Comparison of ENCODE assay signal across 9 cellular contexts in the genomic region with DNA sequence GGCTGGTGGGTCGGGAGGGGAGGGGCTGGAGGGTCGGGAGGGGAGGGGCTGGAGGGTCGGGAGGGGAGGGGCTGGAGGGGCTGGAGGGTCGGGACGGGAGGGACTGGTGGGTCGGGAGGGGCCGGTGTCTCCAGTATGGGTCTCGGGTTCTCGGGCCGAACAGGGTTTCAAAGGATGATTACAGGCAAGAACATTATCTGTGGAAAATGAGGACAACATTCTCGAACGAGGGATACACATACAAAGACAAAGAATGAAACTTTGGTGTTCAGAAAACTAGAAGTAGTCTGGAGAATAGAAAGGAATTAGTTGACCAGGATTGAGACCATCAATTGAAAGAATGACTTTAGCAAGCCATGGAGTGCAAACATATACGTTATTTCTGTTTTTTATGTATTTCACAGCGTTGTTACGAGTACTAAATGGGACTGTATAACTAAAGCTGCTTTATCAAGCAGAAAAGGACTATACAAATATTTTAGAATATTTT. TPM values are rescaled to one million over a fixed set of nuclear protein-coding genes. Genes with fewer than 3 reads are reported as not detected.
DNase-seq lines count a peak whose midpoint lies in the region; ATAC-seq, FAIRE-seq and TF ChIP-seq lines count a peak whose summit lies in the region.
"Had no signal": no experiment of that assay in that cellular context is flagged by ENCODE, and none has a peak within 500 bp of the region (broad histone marks: within the 10 kb centered on the region; RNA-seq: fewer than 3 reads in every experiment).

No MANE protein-coding gene starts in this region.

- TF ChIP-seq RAD21 in HepG2 (CRISPR knock-in tag; IDR thresholded peaks at IDR 0.05): no peak

- POLR2A ChIA-PET in activated CD4-positive, alpha-beta T cell treated with anti-CD3 and anti-CD28 coated beads for 36 hours (lab: Charles Lee): interaction anchor here (0.6 kb wide), 1 partner anchor 536 kb away, joined by 5 read pairs; the partner anchor contains the start of gene IRF1
- POLR2A ChIA-PET in HepG2 (lab: Yijun Ruan, JAX): interaction anchor here (1.0 to 4.1 kb wide), 11 partner anchors 10 to 189 kb away, joined by 3 to 116 read pairs (median 9); partner anchors contain the start of genes AFF4 and HSPA4

- H3K4me1 ChIP-seq in adrenal gland (replicated peaks in 1 of 2): peaks cover 10 to 14% of the 10 kb centered on the region in 2 donors
- H3K4me1 ChIP-seq in HepG2 (ENCODE audit: insufficient read depth, low read length): peaks cover 59% of the 10 kb centered on the region
- H3K4me1 ChIP-seq in testis: no peaks in the 10 kb centered on the region

- no peaks in the 10 kb centered on the region for H3K27me3 Mint-ChIP-seq in activated CD4-positive, alpha-beta T cell treated with anti-CD3 and anti-CD28 coated beads for 36 hours

- intact Hi-C loops in activated CD4-positive, alpha-beta T cell treated with anti-CD3 and anti-CD28 coated beads for 36 hours (cut with DNase I, micrococcal nuclease): loop anchor here (1.0 to 2.0 kb wide), 6 partner anchors 25 to 978 kb away; partner anchors contain the start of genes AFF4 (in 2 of the 2), GDF9 (in 1 of the 2), KIF3A (in 1 of the 2) and UQCRQ (in 1 of the 2)
- intact Hi-C loops in adrenal gland (cut with DNase I) (loop anchor here in 1 of 2 donors (10.0 kb wide), 1 partner anchor 52 kb away; no protein-coding TSS in a partner anchor), HepG2 (cut with micrococcal nuclease; ENCODE audit: unreplicated experiment) (loop anchor here (1.0 kb wide), 1 partner anchor 25 kb away; no protein-coding TSS in a partner anchor), testis (cut with DNase I; ENCODE audit: low total_unique reads) (no loop called here)

- in situ Hi-C loops in HepG2 (cut with HindIII; ENCODE audit: extremely low pct_ligation_motif_present, low pct_unique_long_range_greater_than_20kb): no loop called here

- peaks cover 17% of the 10 kb centered on the region for H3K36me3 Mint-ChIP-seq in activated CD4-positive, alpha-beta T cell treated with anti-CD3 and anti-CD28 coated beads for 36 hours (ENCODE audit: low read depth)

- peak overlapping the region; percentile 46 for H2AFZ ChIP-seq in HepG2 (ENCODE audit: low read length)

- H4K20me1 ChIP-seq in HepG2 (ENCODE audit: insufficient read depth, low read length): no peaks in the 10 kb centered on the region

- no peaks in the 10 kb centered on the region for H3K9me3 Mint-ChIP-seq in activated CD4-positive, alpha-beta T cell treated with anti-CD3 and anti-CD28 coated beads for 36 hours (ENCODE audit: low read depth)

- H3K79me2 ChIP-seq in HepG2 (ENCODE audit: insufficient read depth, low read length): peaks cover 39% of the 10 kb centered on the region

- FAIRE-seq in HepG2 (lab: Jason Lieb, UNC): no peak
- FAIRE-seq: islet of Langerhans had no signal

- peak overlapping the region in 2 of 4 donors; percentile 72 to 98 for H3K4me3 ChIP-seq in adrenal gland
- peak overlapping the region; percentile 67 to 98 (median 71) for H3K4me3 ChIP-seq in HepG2 (replicated peaks in 1 of 3; ENCODE audit: insufficient read depth in 1 of 3, low read depth in 2 of 3, low read length in 3 of 3)
- H3K4me3 ChIP-seq in testis: peak overlapping the region; percentile 89 to 90

- H3K9me3 ChIP-seq in adrenal gland (replicated peaks in 1 of 3) (no peaks in the 10 kb centered on the region), HepG2 (ENCODE audit: low read length) (no peaks in the 10 kb centered on the region), testis (no peaks in the 10 kb centered on the region)

- peak overlapping the region; percentile 66 for H3K9ac ChIP-seq in HepG2 (ENCODE audit: insufficient read depth, low read depth, low read length)

- TF ChIP-seq EP300 in HepG2 (IDR thresholded peaks at IDR 0.05; ENCODE audit: low read depth in 2 of 2, low read length in 2 of 2) (no peak), HepG2 (CRISPR knock-in tag; IDR thresholded peaks at IDR 0.05; ENCODE audit: borderline replicate concordance) (no peak)

- H3K4me1 Mint-ChIP-seq in activated CD4-positive, alpha-beta T cell treated with anti-CD3 and anti-CD28 coated beads for 36 hours: peaks cover 17% of the 10 kb centered on the region

- H3K27ac ChIP-seq in adrenal gland (peak overlapping the region in 4 of 5 donors; percentile 38 to 98 (median 94)), HepG2 (ENCODE audit: extremely low read length, insufficient read depth, low read length) (peak overlapping the region; percentile 92), testis (peak overlapping the region; percentile 90 to 94)

- peak overlapping the region; percentile 94 for H3K4me3 Mint-ChIP-seq in activated CD4-positive, alpha-beta T cell treated with anti-CD3 and anti-CD28 coated beads for 36 hours

- H3K36me3 ChIP-seq in adrenal gland (replicated peaks in 1 of 2) (no peaks in the 10 kb centered on the region), HepG2 (replicated peaks in 1 of 2; ENCODE audit: control insufficient read depth in 1 of 2, insufficient read depth in 2 of 2, low read length in 2 of 2) (peaks cover 2 to 7% of the 10 kb centered on the region in 2 experiments; a peak in 3 of 5 replicates), testis (ENCODE audit: low read depth, missing control alignments) (no peaks in the 10 kb centered on the region)

- no peak for DNase-seq in activated CD4-positive, alpha-beta T cell treated with anti-CD3 and anti-CD28 coated beads for 36 hours
- no peak for DNase-seq in activated CD4-positive, alpha-beta T cell treated with anti-CD3 and anti-CD28 coated beads for 1 hour
- DNase-seq in adrenal gland (no peak), HepG2 (ENCODE audit: low spot score) (no peak), testis (no peak), AG08396 (ENCODE audit: low spot score) (no peak)
- DNase-seq in effector CD8-positive, alpha-beta T cell (lab: John Stamatoyannopoulos, UW): no peak

- TF ChIP-seq POLR2A in adrenal gland (IDR thresholded peaks at IDR 0.05): no peak
- TF ChIP-seq POLR2A in HepG2 (IDR thresholded peaks at IDR 0.05; ENCODE audit: insufficient read depth in 1 of 2, low read depth in 2 of 2, low read length in 2 of 2): 0 out of 4 replicates have a peak, but pooled peaks of 1 of the 2 experiments have one; percentile 5
- no peak for TF ChIP-seq POLR2A in testis (IDR thresholded peaks at IDR 0.05)

- no peaks in the 10 kb centered on the region for H3K27me3 ChIP-seq in adrenal gland
- peaks cover 0 to 2% of the 10 kb centered on the region in 2 experiments; a peak in 1 of 5 replicates for H3K27me3 ChIP-seq in HepG2 (ENCODE audit: control insufficient read depth in 1 of 2, insufficient read depth in 2 of 2, low read length in 2 of 2)
- no peaks in the 10 kb centered on the region for H3K27me3 ChIP-seq in testis

- no peak for ATAC-seq in activated CD4-positive, alpha-beta T cell treated with anti-CD3 and anti-CD28 coated beads for 36 hours
- ATAC-seq in HepG2 (peak; percentile 70), HG02588 (IDR thresholded peaks at IDR 0.05; ENCODE audit: unreplicated experiment) (no peak)

- TF ChIP-seq CTCF in adrenal gland (IDR thresholded peaks at IDR 0.05) (no peak), HepG2 (CRISPR knock-in tag; IDR thresholded peaks at IDR 0.05) (no peak), testis (IDR thresholded peaks at IDR 0.05) (no peak)

- WGBS in adrenal gland, 4 donors: 6 to 9% (median 7%) methylated on average over 13 to 15 of the region's 15 CpGs
- 2% methylated on average over 15 of the region's 15 CpGs for WGBS in HepG2 (ENCODE audit: low lambda C conversion rate)
- WGBS in testis, 2 donors: 4% methylated on average over 15 of the region's 15 CpGs

- BruUV-seq in HepG2 (replicated peaks; lab: Mats Ljungman, UMichigan): TSS peak; percentile 99

- H3K27ac Mint-ChIP-seq in activated CD4-positive, alpha-beta T cell treated with anti-CD3 and anti-CD28 coated beads for 36 hours: peak overlapping the region; percentile 69

- H3K4me2 ChIP-seq in HepG2 (ENCODE audit: low read depth, low read length): peak overlapping the region; percentile 86

- CTCF ChIA-PET in activated CD4-positive, alpha-beta T cell treated with anti-CD3 and anti-CD28 coated beads for 36 hours (lab: Charles Lee): interaction anchor here (0.6 kb wide), 2 partner anchors 59 to 137 kb away, joined by 4 read pairs; no protein-coding TSS in a partner anchor
- CTCF ChIA-PET in HepG2 (lab: Yijun Ruan, JAX; ENCODE audit: low intra/inter-chr PET ratio, low total read pairs): no interaction called here

RNA-seq across cellular contexts. Expression of gene ZCCHC10, which starts 0.4 kb away (rescaled TPM):
- total RNA-seq in activated CD4-positive, alpha-beta T cell treated with anti-CD3 and anti-CD28 coated beads for 36 hours: 10 to 100 TPM; 25.7 to 32.2 TPM
- total RNA-seq in adrenal gland: 10 to 100 TPM in 7 of 8 donors, 1 to 10 TPM in 1; 8.3 to 39.3 (median 18.2) TPM
- polyA plus RNA-seq in adrenal gland: 10 to 100 TPM; 15.5 to 25.9 (median 20.6) TPM
- total RNA-seq in HepG2 (2016; rRNA removed; fragmentation: Illumina TruSeq; extraction: Trizol): 40.7 and 54.8 TPM in 2 replicates
- 11.6 and 12.4 TPM in 2 replicates for total RNA-seq in HepG2 (2016; cell fraction: cytosol; rRNA removed; fragmentation: Illumina TruSeq; extraction: Trizol; ENCODE audit: low read depth)
- 41.5 and 61.2 TPM in 2 replicates for total RNA-seq in HepG2 (2016; cell fraction: insoluble cytoplasmic fraction; rRNA removed; fragmentation: Illumina TruSeq; extraction: Trizol)
- total RNA-seq in HepG2 (2016; cell fraction: membrane; rRNA removed; fragmentation: Illumina TruSeq; extraction: Trizol): 15.4 and 19.1 TPM in 2 replicates
- 11.7 and 15.9 TPM in 2 replicates for total RNA-seq in HepG2 (2016; cell fraction: nucleus; rRNA removed; fragmentation: Illumina TruSeq; extraction: Trizol)
- 44.5 and 48.2 TPM in 2 replicates for polyA plus RNA-seq in HepG2 (2011; rRNA removed)
- polyA plus RNA-seq in HepG2 (2011; cell fraction: cytosol; rRNA removed): 26.9 and 28.7 TPM in 2 replicates
- polyA plus RNA-seq in HepG2 (2011; cell fraction: nucleus; rRNA removed): 4.3 and 8.5 TPM in 2 replicates
- polyA plus RNA-seq in HepG2 (2012): 29.4 and 34.7 TPM in 2 replicates
- polyA plus RNA-seq in HepG2 (2016; cell fraction: cytosol; fragmentation: Illumina TruSeq; extraction: Trizol; ENCODE audit: low read depth): 5.9 and 7.2 TPM in 2 replicates
- polyA plus RNA-seq in HepG2 (2016; cell fraction: insoluble cytoplasmic fraction; fragmentation: Illumina TruSeq; extraction: Trizol; ENCODE audit: low read depth): 53.3 and 59.8 TPM in 2 replicates
- polyA plus RNA-seq in HepG2 (2016; cell fraction: membrane; fragmentation: Illumina TruSeq; extraction: Trizol; ENCODE audit: low read depth): 12.2 and 14.0 TPM in 2 replicates
- polyA plus RNA-seq in HepG2 (2016; cell fraction: nucleus; fragmentation: Illumina TruSeq; extraction: Trizol; ENCODE audit: insufficient read depth, low read depth): 27.5 and 29.2 TPM in 2 replicates
- 14.3 and 19.3 TPM in 2 replicates for polyA minus RNA-seq in HepG2 (2011; rRNA and poly(A)+ RNA removed; ENCODE audit: low replicate concordance)
- 12.7 and 13.7 TPM in 2 replicates for polyA minus RNA-seq in HepG2 (2011; cell fraction: cytosol; rRNA and poly(A)+ RNA removed)
- polyA minus RNA-seq in HepG2 (2011; cell fraction: nucleus; rRNA and poly(A)+ RNA removed): 2.6 and 4.4 TPM in 2 replicates
- total RNA-seq in testis: 10 to 100 TPM; 29.1 to 35.7 TPM
- 45.4 TPM for polyA plus RNA-seq in testis (ENCODE audit: insufficient read depth, low read depth, low replicate concordance)

RNA-seq across cellular contexts. Expression of gene HSPA4, which starts 25.1 kb away (rescaled TPM):
- 100 to 1,000 TPM; 243 to 268 TPM for total RNA-seq in activated CD4-positive, alpha-beta T cell treated with anti-CD3 and anti-CD28 coated beads for 36 hours
- total RNA-seq in adrenal gland (100 to 1,000 TPM in 1 of 8 donors, 10 to 100 TPM in 7; 48.0 to 141 (median 75.0) TPM), HepG2 (2016; rRNA removed; fragmentation: Illumina TruSeq; extraction: Trizol) (231 and 359 TPM in 2 replicates), testis (100 to 1,000 TPM; 107 to 108 TPM)
- polyA plus RNA-seq in adrenal gland (100 to 1,000 TPM; 123 to 207 (median 159) TPM), HepG2 (2011; rRNA removed) (21.7 and 36.6 TPM in 2 replicates), testis (ENCODE audit: insufficient read depth, low read depth, low replicate concordance) (143 TPM)
- 16.8 and 19.8 TPM in 2 replicates for total RNA-seq in HepG2 (2016; cell fraction: cytosol; rRNA removed; fragmentation: Illumina TruSeq; extraction: Trizol; ENCODE audit: low read depth)
- total RNA-seq in HepG2 (2016; cell fraction: insoluble cytoplasmic fraction; rRNA removed; fragmentation: Illumina TruSeq; extraction: Trizol): 234 and 349 TPM in 2 replicates
- 31.3 and 31.7 TPM in 2 replicates for total RNA-seq in HepG2 (2016; cell fraction: membrane; rRNA removed; fragmentation: Illumina TruSeq; extraction: Trizol)
- 93.9 and 106 TPM in 2 replicates for total RNA-seq in HepG2 (2016; cell fraction: nucleus; rRNA removed; fragmentation: Illumina TruSeq; extraction: Trizol)
- 10.5 and 18.6 TPM in 2 replicates for polyA plus RNA-seq in HepG2 (2011; cell fraction: cytosol; rRNA removed)
- 6.5 and 10.0 TPM in 2 replicates for polyA plus RNA-seq in HepG2 (2011; cell fraction: nucleus; rRNA removed)
- polyA plus RNA-seq in HepG2 (2012): 115 and 141 TPM in 2 replicates
- polyA plus RNA-seq in HepG2 (2016; cell fraction: cytosol; fragmentation: Illumina TruSeq; extraction: Trizol; ENCODE audit: low read depth): 9.3 and 9.9 TPM in 2 replicates
- 317 and 331 TPM in 2 replicates for polyA plus RNA-seq in HepG2 (2016; cell fraction: insoluble cytoplasmic fraction; fragmentation: Illumina TruSeq; extraction: Trizol; ENCODE audit: low read depth)
- 25.5 and 28.6 TPM in 2 replicates for polyA plus RNA-seq in HepG2 (2016; cell fraction: membrane; fragmentation: Illumina TruSeq; extraction: Trizol; ENCODE audit: low read depth)
- polyA plus RNA-seq in HepG2 (2016; cell fraction: nucleus; fragmentation: Illumina TruSeq; extraction: Trizol; ENCODE audit: insufficient read depth, low read depth): 160 and 171 TPM in 2 replicates
- polyA minus RNA-seq in HepG2 (2011; rRNA and poly(A)+ RNA removed; ENCODE audit: low replicate concordance): 16.3 and 24.3 TPM in 2 replicates
- polyA minus RNA-seq in HepG2 (2011; cell fraction: cytosol; rRNA and poly(A)+ RNA removed): 45.8 and 50.3 TPM in 2 replicates
- polyA minus RNA-seq in HepG2 (2011; cell fraction: nucleus; rRNA and poly(A)+ RNA removed): 27.4 and 38.4 TPM in 2 replicates
